ENCODE assay signal across 1 cellular context in the genomic region with DNA sequence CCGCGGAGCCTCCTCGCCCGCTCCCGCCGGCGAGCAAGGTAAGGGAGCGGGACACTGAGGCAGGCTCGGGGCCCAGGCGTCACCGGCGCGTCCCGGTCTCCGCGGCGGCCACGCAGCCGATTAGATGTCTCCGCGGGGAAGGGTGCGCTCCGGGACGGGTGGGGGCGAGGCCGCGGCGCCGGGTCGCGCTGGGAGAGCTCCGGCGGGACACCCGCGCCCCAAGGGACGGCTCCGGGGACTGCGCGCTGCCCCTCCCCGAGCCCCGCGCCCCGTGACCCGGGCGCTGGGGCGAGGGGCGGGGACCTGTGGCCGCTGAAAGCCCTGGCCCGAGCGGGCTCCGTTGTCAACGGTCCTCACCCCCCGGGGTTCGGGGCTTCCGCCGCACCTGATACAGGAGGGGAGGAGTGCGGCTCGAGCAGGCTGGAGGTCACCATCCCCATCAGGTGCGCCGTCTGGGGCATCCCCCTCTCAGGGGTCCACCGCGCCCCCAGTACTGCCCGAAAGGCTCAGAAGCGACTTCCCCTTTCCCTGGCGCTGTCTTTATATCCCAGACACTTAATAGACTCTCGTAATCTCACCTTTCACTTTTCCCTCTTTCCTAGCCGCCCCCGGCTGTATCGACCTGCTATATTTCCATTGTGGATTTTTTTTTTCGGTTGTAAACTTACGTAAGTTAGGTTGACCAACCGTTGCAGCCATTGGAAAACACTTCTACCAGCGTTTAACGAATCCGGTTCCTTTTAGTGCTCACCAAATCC.
TF ChIP-seq lines count a peak whose summit lies in the region.

No MANE protein-coding gene starts in this region.

TF ChIP-seq in GM12878, 131 proteins besides CTCF, POLR2A, EP300 and RAD21 (continued from another document):
- no peak for TF ChIP-seq NFIC (IDR thresholded peaks at IDR 0.05; ENCODE audit: low read depth, low read length)
- no peak for TF ChIP-seq ZNF207 (IDR thresholded peaks at IDR 0.05; ENCODE audit: borderline replicate concordance)
- no peak for TF ChIP-seq HDGF (IDR thresholded peaks at IDR 0.05)
- TF ChIP-seq JUND (IDR thresholded peaks at IDR 0.05; ENCODE audit: low read depth, low read length), result no peak
- no peak for TF ChIP-seq ZSCAN29 (IDR thresholded peaks at IDR 0.05)
- TF ChIP-seq IKZF2 (IDR thresholded peaks at IDR 0.05), result peak in 1 of 2 experiments; percentile 22; a peak in 1 of 4 replicates
- peak; percentile 62; the same call in 1 of the 2 replicates for TF ChIP-seq GATAD2B (conservative IDR thresholded peaks at IDR 0.05; ENCODE audit: low read depth)
- TF ChIP-seq IKZF1 (conservative IDR thresholded peaks at IDR 0.05), result peak; percentile 40; the same call in 1 of the 2 replicates
- no peak for TF ChIP-seq TCF7 (IDR thresholded peaks at IDR 0.05; ENCODE audit: borderline replicate concordance)
- no peak for TF ChIP-seq CREM (IDR thresholded peaks at IDR 0.05; ENCODE audit: low read depth)
- no peak for TF ChIP-seq EZH2 (IDR thresholded peaks at IDR 0.05; ENCODE audit: borderline replicate concordance, control insufficient read depth, low read depth, low read length)
- TF ChIP-seq, protein P1, sequence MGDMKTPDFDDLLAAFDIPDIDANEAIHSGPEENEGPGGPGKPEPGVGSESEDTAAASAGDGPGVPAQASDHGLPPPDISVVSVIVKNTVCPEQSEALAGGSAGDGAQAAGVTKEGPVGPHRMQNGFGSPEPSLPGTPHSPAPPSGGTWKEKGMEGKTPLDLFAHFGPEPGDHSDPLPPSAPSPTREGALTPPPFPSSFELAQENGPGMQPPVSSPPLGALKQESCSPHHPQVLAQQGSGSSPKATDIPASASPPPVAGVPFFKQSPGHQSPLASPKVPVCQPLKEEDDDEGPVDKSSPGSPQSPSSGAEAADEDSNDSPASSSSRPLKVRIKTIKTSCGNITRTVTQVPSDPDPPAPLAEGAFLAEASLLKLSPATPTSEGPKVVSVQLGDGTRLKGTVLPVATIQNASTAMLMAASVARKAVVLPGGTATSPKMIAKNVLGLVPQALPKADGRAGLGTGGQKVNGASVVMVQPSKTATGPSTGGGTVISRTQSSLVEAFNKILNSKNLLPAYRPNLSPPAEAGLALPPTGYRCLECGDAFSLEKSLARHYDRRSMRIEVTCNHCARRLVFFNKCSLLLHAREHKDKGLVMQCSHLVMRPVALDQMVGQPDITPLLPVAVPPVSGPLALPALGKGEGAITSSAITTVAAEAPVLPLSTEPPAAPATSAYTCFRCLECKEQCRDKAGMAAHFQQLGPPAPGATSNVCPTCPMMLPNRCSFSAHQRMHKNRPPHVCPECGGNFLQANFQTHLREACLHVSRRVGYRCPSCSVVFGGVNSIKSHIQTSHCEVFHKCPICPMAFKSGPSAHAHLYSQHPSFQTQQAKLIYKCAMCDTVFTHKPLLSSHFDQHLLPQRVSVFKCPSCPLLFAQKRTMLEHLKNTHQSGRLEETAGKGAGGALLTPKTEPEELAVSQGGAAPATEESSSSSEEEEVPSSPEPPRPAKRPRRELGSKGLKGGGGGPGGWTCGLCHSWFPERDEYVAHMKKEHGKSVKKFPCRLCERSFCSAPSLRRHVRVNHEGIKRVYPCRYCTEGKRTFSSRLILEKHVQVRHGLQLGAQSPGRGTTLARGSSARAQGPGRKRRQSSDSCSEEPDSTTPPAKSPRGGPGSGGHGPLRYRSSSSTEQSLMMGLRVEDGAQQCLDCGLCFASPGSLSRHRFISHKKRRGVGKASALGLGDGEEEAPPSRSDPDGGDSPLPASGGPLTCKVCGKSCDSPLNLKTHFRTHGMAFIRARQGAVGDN (IDR thresholded peaks at IDR 0.05), result 0 out of 2 replicates have a peak, but pooled peaks have one; percentile 12
- no peak for TF ChIP-seq ZNF384 (IDR thresholded peaks at IDR 0.05; ENCODE audit: borderline replicate concordance, low read depth, low read length)
- TF ChIP-seq BRCA1 (IDR thresholded peaks at IDR 0.05; ENCODE audit: low read depth, low read length), result no peak
- TF ChIP-seq NR2C2 (IDR thresholded peaks at IDR 0.05; ENCODE audit: borderline replicate concordance, control insufficient read depth, insufficient read length, low read depth), result no peak
- peak; percentile 78; the same call in 1 of the 2 replicates for TF ChIP-seq SMARCA5 (IDR thresholded peaks at IDR 0.05)
- no peak for TF ChIP-seq NRF1 (conservative IDR thresholded peaks at IDR 0.05; ENCODE audit: low read depth, low read length)
- no peak for TF ChIP-seq SMAD1 (IDR thresholded peaks at IDR 0.05; ENCODE audit: low read depth, partially characterized antibody)
- peak; percentile 58 for TF ChIP-seq DPF2 (IDR thresholded peaks at IDR 0.05)
- TF ChIP-seq NFYA (IDR thresholded peaks at IDR 0.05; ENCODE audit: borderline replicate concordance, low read depth, low read length), result no peak
- TF ChIP-seq FOS (IDR thresholded peaks at IDR 0.05; ENCODE audit: borderline replicate concordance, extremely low read depth, insufficient read length), result no peak
- TF ChIP-seq EED (IDR thresholded peaks at IDR 0.05; ENCODE audit: low read depth), result no peak
- no peak for TF ChIP-seq GABPA (IDR thresholded peaks at IDR 0.05; ENCODE audit: low read depth)
- 0 out of 2 replicates have a peak, but pooled peaks have one; percentile 9 for TF ChIP-seq NFXL1 (IDR thresholded peaks at IDR 0.05; ENCODE audit: borderline replicate concordance)
- no peak for TF ChIP-seq ATF7 (IDR thresholded peaks at IDR 0.05; ENCODE audit: low read depth)
- peak; percentile 87 for TF ChIP-seq LARP7 (IDR thresholded peaks at IDR 0.05)
- TF ChIP-seq ASH2L (IDR thresholded peaks at IDR 0.05; ENCODE audit: borderline replicate concordance, low read depth), result 0 out of 2 replicates have a peak, but pooled peaks have one; percentile 57
- TF ChIP-seq YBX1 (IDR thresholded peaks at IDR 0.05), result no peak
- no peak for TF ChIP-seq MEF2A (IDR thresholded peaks at IDR 0.05; ENCODE audit: insufficient read depth, low read depth, low read length)
